8 cellular contexts compared by ENCODE assay signal in the genomic region with DNA sequence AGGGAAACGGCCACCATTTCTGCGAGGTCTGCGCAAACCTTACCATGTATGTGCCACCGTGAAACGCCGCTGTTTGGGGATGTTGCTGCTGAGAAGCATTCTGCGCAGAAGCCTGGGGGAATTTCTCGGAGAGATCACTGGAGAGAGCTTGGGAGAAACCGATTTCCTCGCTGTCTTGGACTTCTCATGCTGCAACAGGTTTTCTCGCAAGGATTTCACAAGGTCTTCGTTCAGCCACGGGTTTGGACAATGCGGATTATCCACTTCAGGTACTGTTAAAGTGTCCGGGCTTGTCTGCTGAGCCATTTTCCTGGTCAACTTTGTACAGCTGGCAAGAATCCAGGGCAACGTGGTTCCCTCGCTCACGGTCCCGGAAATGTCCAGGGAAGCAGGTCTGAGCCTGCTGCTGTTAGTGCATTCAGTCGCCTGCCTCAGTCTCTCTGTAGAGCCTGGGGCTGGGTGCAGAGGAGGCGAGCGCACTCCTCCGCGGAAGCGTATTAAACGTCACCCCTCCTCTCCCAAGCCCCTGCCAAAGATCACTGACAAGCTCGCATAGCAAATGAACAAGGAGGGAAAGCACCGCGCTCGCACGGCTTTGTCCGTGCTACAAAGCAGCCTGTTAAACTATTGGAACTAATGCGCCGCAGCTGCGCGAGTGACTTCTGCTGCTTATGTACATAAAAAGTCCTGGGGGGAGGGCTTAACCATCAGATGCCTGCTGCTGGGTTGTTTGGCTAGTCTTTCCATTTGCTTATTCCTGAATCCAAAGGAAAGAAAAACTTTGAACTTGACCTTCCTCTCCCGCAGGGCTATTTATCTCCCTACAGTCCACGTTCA.
DNase-seq lines count a peak whose midpoint lies in the region; ATAC-seq and TF ChIP-seq lines count a peak whose summit lies in the region.

No MANE protein-coding gene starts in this region.

- no peak for TF ChIP-seq CTCF in gastroesophageal sphincter (IDR thresholded peaks at IDR 0.05)
- TF ChIP-seq CTCF in neural crest cell (conservative IDR thresholded peaks at IDR 0.05): no peak

- H3K4me3 Mint-ChIP-seq in activated CD4-positive, alpha-beta memory T cell treated with anti-CD3 and anti-CD28 coated beads, Interleukin-2, amount 10 ng/mL, durations not matched to agents 7 days and 5 days: peak overlapping the region; percentile 39
- peak overlapping the region; percentile 88 for H3K4me3 Mint-ChIP-seq in neural crest cell

- DNase-seq in Ammon's horn (ENCODE audit: low spot score): peak; percentile 68
- DNase-seq in NCI-H1930 (lab: John Stamatoyannopoulos, UW): peak; percentile 51 to 68
- no peak for DNase-seq in activated CD4-positive, alpha-beta memory T cell treated with anti-CD3 and anti-CD28 coated beads, Interleukin-2, amount 10 ng/mL, durations not matched to agents 7 days and 5 days
- peak; percentile 41 for DNase-seq in neural crest cell (ENCODE audit: low read depth, low spot score)

- TF ChIP-seq POLR2A in gastroesophageal sphincter (IDR thresholded peaks at IDR 0.05): no peak

- peak overlapping the region in 3 of 4 donors; percentile 56 to 78 (median 75) for H3K27ac ChIP-seq in gastroesophageal sphincter

- peaks cover 8% of the 10 kb centered on the region for H3K4me1 Mint-ChIP-seq in activated CD4-positive, alpha-beta memory T cell treated with anti-CD3 and anti-CD28 coated beads, Interleukin-2, amount 10 ng/mL, durations not matched to agents 7 days and 5 days
- peaks cover 32% of the 10 kb centered on the region for H3K4me1 Mint-ChIP-seq in neural crest cell

- H3K4me3 ChIP-seq in gastroesophageal sphincter: peak overlapping the region; percentile 46 to 65

- no peak overlapping the region for H3K27ac Mint-ChIP-seq in activated CD4-positive, alpha-beta memory T cell treated with anti-CD3 and anti-CD28 coated beads, Interleukin-2, amount 10 ng/mL, durations not matched to agents 7 days and 5 days
- H3K27ac Mint-ChIP-seq in neural crest cell (ENCODE audit: unreplicated experiment): peak overlapping the region; percentile 87

- peaks cover 32% of the 10 kb centered on the region for H3K27me3 Mint-ChIP-seq in activated CD4-positive, alpha-beta memory T cell treated with anti-CD3 and anti-CD28 coated beads, Interleukin-2, amount 10 ng/mL, durations not matched to agents 7 days and 5 days
- peaks cover 19% of the 10 kb centered on the region for H3K27me3 Mint-ChIP-seq in neural crest cell (ENCODE audit: low read depth)

- CTCF ChIA-PET in activated CD4-positive, alpha-beta memory T cell treated with anti-CD3 and anti-CD28 coated beads, Interleukin-2, amount 10 ng/mL, durations not matched to agents 7 days and 5 days (lab: Charles Lee): no interaction called here

- peaks cover 0 to 39% (median 0%) of the 10 kb centered on the region in 3 donors for H3K4me1 ChIP-seq in gastroesophageal sphincter

- H3K36me3 ChIP-seq in gastroesophageal sphincter: no peaks in the 10 kb centered on the region

- no peaks in the 10 kb centered on the region for H3K9me3 ChIP-seq in gastroesophageal sphincter

- WGBS in gastroesophageal sphincter (ENCODE audit: low coverage in 1 of 2), 2 donors: 0% methylated on average over 3 to 10 of the region's 38 CpGs

- POLR2A ChIA-PET in activated CD4-positive, alpha-beta memory T cell treated with anti-CD3 and anti-CD28 coated beads, Interleukin-2, amount 10 ng/mL, durations not matched to agents 7 days and 5 days (lab: Charles Lee): no interaction called here

- no peaks in the 10 kb centered on the region for H3K9me3 Mint-ChIP-seq in activated CD4-positive, alpha-beta memory T cell treated with anti-CD3 and anti-CD28 coated beads, Interleukin-2, amount 10 ng/mL, durations not matched to agents 7 days and 5 days
- no peaks in the 10 kb centered on the region for H3K9me3 Mint-ChIP-seq in neural crest cell

- H3K36me3 Mint-ChIP-seq in activated CD4-positive, alpha-beta memory T cell treated with anti-CD3 and anti-CD28 coated beads, Interleukin-2, amount 10 ng/mL, durations not matched to agents 7 days and 5 days (ENCODE audit: low read depth): no peaks in the 10 kb centered on the region
- H3K36me3 Mint-ChIP-seq in neural crest cell (ENCODE audit: low read depth): no peaks in the 10 kb centered on the region

- peak; percentile 60 for ATAC-seq in GM19372 (IDR thresholded peaks at IDR 0.05; ENCODE audit: low read depth, unreplicated experiment)
- ATAC-seq in gastroesophageal sphincter: peak; percentile 57
- no peak for ATAC-seq in HG03571 (IDR thresholded peaks at IDR 0.05; ENCODE audit: unreplicated experiment)
- no peak for ATAC-seq in HG02870 (IDR thresholded peaks at IDR 0.05; ENCODE audit: unreplicated experiment)

- no peaks in the 10 kb centered on the region for H3K27me3 ChIP-seq in gastroesophageal sphincter

- TF ChIP-seq EP300 in gastroesophageal sphincter (IDR thresholded peaks at IDR 0.05): no peak

Comparison
In these comparisons a context has a peak if more than half of its experiments do, and no peak if none do; other contexts are left out.
1. ATAC-seq: peak in GM19372 (single experiment) and gastroesophageal sphincter (single experiment); none in HG03571 (single experiment) and HG02870 (single experiment).